8 cellular contexts compared by ENCODE assay signal in the genomic region with DNA sequence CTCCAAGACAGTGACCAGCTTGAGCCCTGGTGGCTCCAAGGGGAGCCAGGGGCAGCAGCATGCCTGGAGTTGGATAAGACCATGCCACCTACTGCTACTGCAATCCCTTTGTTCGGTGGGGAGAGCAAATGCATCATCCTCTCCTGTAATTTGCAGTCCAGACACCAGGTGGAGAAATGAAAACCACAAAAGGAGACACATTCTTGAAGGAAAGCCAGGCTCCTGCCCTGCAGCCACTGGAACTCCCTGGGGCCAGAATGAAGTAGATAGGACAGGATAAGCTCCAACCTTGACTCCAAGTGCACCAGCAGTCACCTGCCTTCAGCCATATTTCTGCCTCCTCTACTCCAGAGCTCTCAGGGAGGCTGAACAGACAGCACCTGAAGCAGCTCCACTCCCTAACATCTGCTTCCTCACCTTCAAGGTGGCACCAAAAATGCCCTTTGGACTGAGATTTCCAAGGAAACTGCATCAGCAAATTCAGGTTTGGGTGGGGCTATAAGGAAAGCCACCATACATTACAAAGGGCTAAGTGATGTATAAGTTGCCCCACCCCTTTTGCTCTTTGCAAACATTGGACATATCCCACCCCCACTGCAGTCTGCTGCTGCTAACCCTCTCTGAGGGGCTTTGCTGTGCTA.
A peak's percentile ranks its signal among the peaks of the same experiment; 100 is the strongest.
DNase-seq lines count a peak whose midpoint lies in the region; ATAC-seq and TF ChIP-seq lines count a peak whose summit lies in the region.

No MANE protein-coding gene starts in this region.

- intact Hi-C loops in sciatic nerve (cut with DNase I): no loop called here

- DNase-seq in AG20443 (ENCODE audit: low spot score) (peak; percentile 16), NAMALWA (ENCODE audit: low spot score) (peak; percentile 55), activated T-cell treated with anti-CD3 and anti-CD28 coated beads for 24 hours (ENCODE audit: low read depth) (peak; percentile 38), fibroblast of the aortic adventitia (ENCODE audit: low read depth) (peak; percentile 35), renal cortical epithelial cell (ENCODE audit: low read depth) (peak; percentile 74), sciatic nerve (ENCODE audit: low spot score) (no peak)

- peak; percentile 17 for TF ChIP-seq CTCF in fibroblast of the aortic adventitia (IDR thresholded peaks at IDR 0.05; ENCODE audit: insufficient read depth, low read length)

- ATAC-seq in GM18867 (IDR thresholded peaks at IDR 0.05; ENCODE audit: unreplicated experiment): peak; percentile 81
- no peak for ATAC-seq in sciatic nerve
- no peak for ATAC-seq in HG03457 (IDR thresholded peaks at IDR 0.05; ENCODE audit: unreplicated experiment)

- H3K4me3 ChIP-seq in fibroblast of the aortic adventitia (ENCODE audit: low read depth, low read length): no peak overlapping the region
